In genomic region chr4:10861036-10861435, GRCh38 we compare ENCODE assay signal across 24 cellular contexts.
DNase-seq lines count a peak whose midpoint lies in the region; ATAC-seq, FAIRE-seq and TF ChIP-seq lines count a peak whose summit lies in the region.
"Had no signal": no experiment of that assay in that cellular context is flagged by ENCODE, and none has a peak within 500 bp of the region (broad histone marks: within the 10 kb centered on the region; RNA-seq: fewer than 3 reads in every experiment).

No MANE protein-coding gene starts in this region.

- dilution Hi-C loops in endothelial cell of umbilical vein (cut with MboI; ENCODE audit: extremely low pct_ligation_motif_present, low sequenced_read_pairs): no loop called here

- H3K9me3 ChIP-seq in endothelial cell of umbilical vein (replicated peaks; ENCODE audit: control insufficient read depth, insufficient read depth, low read length) (no peaks in the 10 kb centered on the region), trophoblast cell (ENCODE audit: insufficient read depth, low read depth, low read length) (no peaks in the 10 kb centered on the region), adrenal gland (replicated peaks in 1 of 3) (peaks cover 0 to 4% (median 0%) of the 10 kb centered on the region in 3 donors)
- H3K9me3 ChIP-seq: A549 had no signal

- H2AFZ ChIP-seq in endothelial cell of umbilical vein (ENCODE audit: low read depth, low read length) (no peak overlapping the region), trophoblast cell (ENCODE audit: insufficient read depth, low read length, poor library complexity) (no peak overlapping the region)

- no peak overlapping the region for H3K4me3 ChIP-seq in endothelial cell of umbilical vein (replicated peaks in 1 of 3; ENCODE audit: insufficient read depth in 1 of 3, low read depth in 1 of 3, low read length in 3 of 3)
- no peak overlapping the region for H3K4me3 ChIP-seq in trophoblast cell (ENCODE audit: low read depth, low read length)
- no peak overlapping the region for H3K4me3 ChIP-seq in adrenal gland
- H3K4me3 ChIP-seq: A549; BLaER1 treated with 17β-estradiol and CSF1 and Interleukin-3, amounts not matched to agents 10 nM and 100 nM; GM12878 had no signal

- H3K79me1 ChIP-seq in trophoblast cell (ENCODE audit: low read length): no peaks in the 10 kb centered on the region

- H3K9me1 ChIP-seq in endothelial cell of umbilical vein (replicated peaks; ENCODE audit: control insufficient read depth, extremely low read depth, insufficient read depth, low read length): no peaks in the 10 kb centered on the region

- no TSS peak for BruUV-seq in endothelial cell of umbilical vein (replicated peaks; lab: Mats Ljungman, UMichigan)

- DNase-seq in HT1080 (ENCODE audit: low read depth): peak; percentile 9
- no peak for DNase-seq in endothelial cell of umbilical vein (ENCODE audit: low read depth, low spot score)
- DNase-seq in glomerular endothelial cell (ENCODE audit: extremely low read depth, low read depth, low spot score): peak; percentile 31
- peak; percentile 29 to 82 for DNase-seq in trophoblast cell
- no peak for DNase-seq in adrenal gland
- DNase-seq in NCI-H748 treated with DMSO at 0.1 percent for 48 hours (lab: John Stamatoyannopoulos, UW): no peak
- DNase-seq: AML-193; CD4-positive, alpha-beta T cell; CD8-positive, alpha-beta T cell; DMS 273 treated with DMSO at 0.1 percent for 48 hours; DMS153; DMS53; DMS79; DND-41; EL; GDM1 had no signal

- no peak overlapping the region for H3K23ac ChIP-seq in trophoblast cell (ENCODE audit: low read length)

- H4K20me1 ChIP-seq in endothelial cell of umbilical vein (replicated peaks; ENCODE audit: control insufficient read depth, extremely low read depth, insufficient read depth, low read length): no peaks in the 10 kb centered on the region
- H4K20me1 ChIP-seq: BLaER1 treated with 17β-estradiol and CSF1 and Interleukin-3, amounts not matched to agents 10 nM and 100 nM had no signal

- ATAC-seq in HG02938 (IDR thresholded peaks at IDR 0.05; ENCODE audit: unreplicated experiment): no peak
- ATAC-seq: A549; CD8-positive, alpha-beta T cell; GM12878 had no signal

- no peak overlapping the region for H4K91ac ChIP-seq in trophoblast cell (ENCODE audit: low read depth, low read length)

- H4K12ac ChIP-seq in trophoblast cell (ENCODE audit: low read depth, low read length): no peak overlapping the region

- no peak overlapping the region for H4K8ac ChIP-seq in trophoblast cell (ENCODE audit: low read depth, low read length)

- H3K27me3 ChIP-seq in endothelial cell of umbilical vein (ENCODE audit: control insufficient read depth in 2 of 2, insufficient read depth in 2 of 2, low read length in 2 of 2) (no peaks in the 10 kb centered on the region), trophoblast cell (ENCODE audit: insufficient read depth, low read length) (no peaks in the 10 kb centered on the region), adrenal gland (no peaks in the 10 kb centered on the region)
- H3K27me3 ChIP-seq: BLaER1 treated with 17β-estradiol and CSF1 and Interleukin-3, amounts not matched to agents 10 nM and 100 nM had no signal

- H3K4ac ChIP-seq in trophoblast cell (ENCODE audit: low read depth, low read length): no peak overlapping the region

- H3K4me2 ChIP-seq in endothelial cell of umbilical vein (ENCODE audit: insufficient read depth, low read length) (peak overlapping the region; percentile 17), trophoblast cell (ENCODE audit: low read length) (no peak overlapping the region)
- H3K4me2 ChIP-seq: A549; BLaER1 treated with 17β-estradiol and CSF1 and Interleukin-3, amounts not matched to agents 10 nM and 100 nM had no signal

- H3K9ac ChIP-seq in endothelial cell of umbilical vein (replicated peaks; ENCODE audit: extremely low read depth, insufficient read depth, low read length) (no peak overlapping the region), trophoblast cell (ENCODE audit: low read length) (no peak overlapping the region)
- H3K9ac ChIP-seq: BLaER1 treated with 17β-estradiol and CSF1 and Interleukin-3, amounts not matched to agents 10 nM and 100 nM had no signal

- TF ChIP-seq CTCF in endothelial cell of umbilical vein (IDR thresholded peaks at IDR 0.05; ENCODE audit: extremely low read depth in 1 of 2, insufficient read depth in 1 of 2, low read depth in 1 of 2, low read length in 2 of 2) (no peak), adrenal gland (IDR thresholded peaks at IDR 0.05) (no peak)

- intact Hi-C loops in endothelial cell of umbilical vein (cut with micrococcal nuclease) (loop anchor here (1.0 kb wide), 1 partner anchor 197 kb away; no protein-coding TSS in a partner anchor), adrenal gland (cut with DNase I) (no loop called here)

- no peak overlapping the region for H2AK5ac ChIP-seq in trophoblast cell (ENCODE audit: low read length)

- no peak overlapping the region for H3K18ac ChIP-seq in trophoblast cell (ENCODE audit: low read length)

- H3K14ac ChIP-seq in trophoblast cell (ENCODE audit: low read length): no peak overlapping the region

- H2BK5ac ChIP-seq in trophoblast cell (ENCODE audit: low read depth, low read length, poor library complexity): no peak overlapping the region

- H3K27ac ChIP-seq in endothelial cell of umbilical vein (ENCODE audit: insufficient read depth, low read depth, low read length) (no peak overlapping the region), trophoblast cell (ENCODE audit: low read depth, low read length) (no peak overlapping the region), adrenal gland (no peak overlapping the region)
- H3K27ac ChIP-seq: 22Rv1; A549; BLaER1 treated with 17β-estradiol and CSF1 and Interleukin-3, amounts not matched to agents 10 nM and 100 nM; C4-2B had no signal

- no peaks in the 10 kb centered on the region for H3K36me3 ChIP-seq in endothelial cell of umbilical vein (ENCODE audit: control insufficient read depth in 2 of 2, extremely low read depth in 1 of 2, insufficient read depth in 2 of 2, low read length in 2 of 2)
- H3K36me3 ChIP-seq in trophoblast cell (ENCODE audit: control insufficient read depth in 1 of 2, insufficient read depth in 2 of 2, low read length in 2 of 2): no peaks in the 10 kb centered on the region
- H3K36me3 ChIP-seq in adrenal gland (replicated peaks in 1 of 2): no peaks in the 10 kb centered on the region
- H3K36me3 ChIP-seq: BLaER1 treated with 17β-estradiol and CSF1 and Interleukin-3, amounts not matched to agents 10 nM and 100 nM had no signal

- POLR2A ChIA-PET in endothelial cell of umbilical vein (lab: Charles Lee): no interaction called here

- no peak for TF ChIP-seq POLR2A in endothelial cell of umbilical vein (IDR thresholded peaks at IDR 0.05; ENCODE audit: low read depth, low read length)
- no peak for TF ChIP-seq POLR2A in adrenal gland (IDR thresholded peaks at IDR 0.05)

- H3K4me1 ChIP-seq in endothelial cell of umbilical vein (ENCODE audit: control insufficient read depth, extremely low read depth, insufficient read depth, low read length) (no peaks in the 10 kb centered on the region), trophoblast cell (ENCODE audit: control insufficient read depth in 1 of 2, insufficient read depth in 2 of 2, low read length in 2 of 2) (no peaks in the 10 kb centered on the region), adrenal gland (replicated peaks in 1 of 2) (no peaks in the 10 kb centered on the region)
- H3K4me1 ChIP-seq: A549; BLaER1 treated with 17β-estradiol and CSF1 and Interleukin-3, amounts not matched to agents 10 nM and 100 nM had no signal

- no peak overlapping the region for H2BK120ac ChIP-seq in trophoblast cell (ENCODE audit: insufficient read depth, low read length, poor library complexity)

- H3K79me2 ChIP-seq in endothelial cell of umbilical vein (ENCODE audit: control insufficient read depth, insufficient read depth, low read length) (no peaks in the 10 kb centered on the region), trophoblast cell (ENCODE audit: control insufficient read depth, insufficient read depth, low read length, poor library complexity) (no peaks in the 10 kb centered on the region)

- WGBS in trophoblast cell (ENCODE audit: extremely low coverage, insufficient coverage, insufficient read length): no CpG with 5 or more reads among the region's 3 CpGs
- 43 to 83% (median 71%) methylated on average over 3 of the region's 3 CpGs for WGBS in adrenal gland, 4 donors

- FAIRE-seq in endothelial cell of umbilical vein (lab: Jason Lieb, UNC): no peak
- FAIRE-seq: A549, GM12878, GM12892, GM18507 had no signal

- no peak overlapping the region for H2BK12ac ChIP-seq in trophoblast cell (ENCODE audit: low read length)

- CTCF ChIA-PET in endothelial cell of umbilical vein (lab: Charles Lee): interaction anchor here (0.6 to 1.3 kb wide), 3 partner anchors 12 to 40 kb away, joined by 3 read pairs; no protein-coding TSS in a partner anchor

TF ChIP-seq in endothelial cell of umbilical vein, 7 proteins besides CTCF, POLR2A, EP300 and RAD21:
- TF ChIP-seq GATA2 (IDR thresholded peaks at IDR 0.05; ENCODE audit: insufficient read depth, insufficient read length, low read depth, low read length) (no peak), JUN (IDR thresholded peaks at IDR 0.05; ENCODE audit: borderline replicate concordance, insufficient read depth, insufficient read length, low read depth) (peak; percentile 34), MYC (IDR thresholded peaks at IDR 0.05; ENCODE audit: low read depth, low read length) (no peak), EZH2 (IDR thresholded peaks at IDR 0.05; ENCODE audit: borderline replicate concordance, low read depth, low read length, severe bottlenecking) (no peak)
- TF ChIP-seq, protein P1, sequence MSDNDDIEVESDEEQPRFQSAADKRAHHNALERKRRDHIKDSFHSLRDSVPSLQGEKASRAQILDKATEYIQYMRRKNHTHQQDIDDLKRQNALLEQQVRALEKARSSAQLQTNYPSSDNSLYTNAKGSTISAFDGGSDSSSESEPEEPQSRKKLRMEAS (IDR thresholded peaks at IDR 0.05; ENCODE audit: insufficient read depth, insufficient read length): no peak

Comparison
In these comparisons a context has a peak if more than half of its experiments do, and no peak if none do; other contexts are left out.
1. DNase-seq: peak in HT1080 (single experiment), glomerular endothelial cell (single experiment) and trophoblast cell (2 of 2); none in endothelial cell of umbilical vein (single experiment), adrenal gland (0 of 7) and NCI-H748 treated with DMSO at 0.1 percent for 48 hours (single experiment).